ENCODE assay signal across 20 cellular contexts in genomic region chr2:46386763-46387162, GRCh38.
DNase-seq lines count a peak whose midpoint lies in the region; ATAC-seq, FAIRE-seq and TF ChIP-seq lines count a peak whose summit lies in the region.
"Had no signal": no experiment of that assay in that cellular context is flagged by ENCODE, and none has a peak within 500 bp of the region (broad histone marks: within the 10 kb centered on the region; RNA-seq: fewer than 3 reads in every experiment).

No MANE protein-coding gene starts in this region.

- H3K4me2 ChIP-seq in PC-3 (ENCODE audit: low read length) (peak overlapping the region; percentile 49), keratinocyte (ENCODE audit: control insufficient read depth, extremely low read depth, insufficient read depth, low read depth, low read length) (peak overlapping the region; percentile 17)

- peaks cover 21% of the 10 kb centered on the region for H3K4me1 ChIP-seq in PC-3 (ENCODE audit: insufficient read depth, low read length)
- H3K4me1 ChIP-seq in keratinocyte (ENCODE audit: control insufficient read depth, extremely low read depth, insufficient read depth, low read length), result peaks cover 20% of the 10 kb centered on the region

- no peak overlapping the region for H3K4me3 Mint-ChIP-seq in activated CD4-positive, alpha-beta T cell treated with anti-CD3 and anti-CD28 coated beads, Interleukin-2, amount 10 ng/mL, durations not matched to agents 7 days and 5 days
- H3K4me3 Mint-ChIP-seq: CD4-positive, alpha-beta T cell had no signal

- H3F3A ChIP-seq in PC-3 (ENCODE audit: low read length, unreplicated experiment), result no peaks in the 10 kb centered on the region

- H3K9me1 ChIP-seq in keratinocyte (ENCODE audit: control insufficient read depth, extremely low read depth, insufficient read depth, low read length), result no peaks in the 10 kb centered on the region

- intact Hi-C loops in PC-3 (cut with micrococcal nuclease), result no loop called here

- TF ChIP-seq CTCF in PC-3 (conservative IDR thresholded peaks at IDR 0.05; ENCODE audit: low read depth, low read length), result no peak
- no peak for TF ChIP-seq CTCF in keratinocyte (optimal IDR thresholded peaks at IDR 0.05 in 1 of 3, IDR thresholded peaks at IDR 0.05 in 1 of 3, conservative IDR thresholded peaks at IDR 0.05 in 1 of 3; ENCODE audit: extremely low read depth in 1 of 3, insufficient read depth in 2 of 3, low read length in 3 of 3)

- ATAC-seq in PC-3 (no peak), HG02571 (IDR thresholded peaks at IDR 0.05; ENCODE audit: unreplicated experiment) (no peak)
- ATAC-seq: GM12878, K562 had no signal

- H3K9ac ChIP-seq in PC-3 (ENCODE audit: low read length), result peak overlapping the region; percentile 39
- H3K9ac ChIP-seq in keratinocyte (ENCODE audit: control insufficient read depth, extremely low read depth, insufficient read depth, low read length), result no peak overlapping the region

- CTCF ChIA-PET in activated CD4-positive, alpha-beta T cell treated with anti-CD3 and anti-CD28 coated beads, Interleukin-2, amount 10 ng/mL, durations not matched to agents 7 days and 5 days (lab: Charles Lee), result interaction anchor here (0.9 kb wide), 1 partner anchor 53 kb away, joined by 3 read pairs; no protein-coding TSS in a partner anchor
- CTCF ChIA-PET in PC-3 (lab: Charles Lee), result interaction anchor here (0.6 kb wide), 2 partner anchors 23 to 121 kb away, joined by 3 read pairs; no protein-coding TSS in a partner anchor

- no peak overlapping the region for H3K4me3 ChIP-seq in PC-3 (ENCODE audit: low read length)
- H3K4me3 ChIP-seq in keratinocyte (ENCODE audit: control insufficient read depth in 2 of 3, extremely low read depth in 1 of 3, insufficient read depth in 2 of 3, low read depth in 1 of 3, low read length in 3 of 3), result no peak overlapping the region
- H3K4me3 ChIP-seq: GM12878, K562 had no signal

- no peaks in the 10 kb centered on the region for H3K27me3 Mint-ChIP-seq in activated CD4-positive, alpha-beta T cell treated with anti-CD3 and anti-CD28 coated beads, Interleukin-2, amount 10 ng/mL, durations not matched to agents 7 days and 5 days

- H3K9me3 Mint-ChIP-seq in activated CD4-positive, alpha-beta T cell treated with anti-CD3 and anti-CD28 coated beads, Interleukin-2, amount 10 ng/mL, durations not matched to agents 7 days and 5 days, result no peaks in the 10 kb centered on the region
- H3K9me3 Mint-ChIP-seq: CD4-positive, alpha-beta T cell had no signal

- BruUV-seq in PC-3 (replicated peaks; lab: Mats Ljungman, UMichigan), result no TSS peak

- peaks cover 9% of the 10 kb centered on the region for H3K4me1 Mint-ChIP-seq in activated CD4-positive, alpha-beta T cell treated with anti-CD3 and anti-CD28 coated beads, Interleukin-2, amount 10 ng/mL, durations not matched to agents 7 days and 5 days

- no peaks in the 10 kb centered on the region for H3K36me3 Mint-ChIP-seq in activated CD4-positive, alpha-beta T cell treated with anti-CD3 and anti-CD28 coated beads, Interleukin-2, amount 10 ng/mL, durations not matched to agents 7 days and 5 days (ENCODE audit: low read depth)

- POLR2A ChIA-PET in activated CD4-positive, alpha-beta T cell treated with anti-CD3 and anti-CD28 coated beads, Interleukin-2, amount 10 ng/mL, durations not matched to agents 7 days and 5 days (lab: Charles Lee), result no interaction called here
- POLR2A ChIA-PET in PC-3 (lab: Charles Lee; ENCODE audit: unreplicated experiment), result no interaction called here

- dilution Hi-C loops in keratinocyte (cut with MboI; ENCODE audit: extremely low pct_ligation_motif_present, low sequenced_read_pairs), result no loop called here

- H3K36me3 ChIP-seq in PC-3 (ENCODE audit: low read depth, low read length) (peaks cover 3% of the 10 kb centered on the region; the same call in 1 of the 2 replicates), keratinocyte (ENCODE audit: control insufficient read depth in 2 of 2, extremely low read depth in 1 of 2, insufficient read depth in 2 of 2, low read length in 2 of 2) (peaks cover 21 to 27% of the 10 kb centered on the region in 2 experiments)

- no peaks in the 10 kb centered on the region for H3K27me3 ChIP-seq in PC-3 (ENCODE audit: low read length)
- H3K27me3 ChIP-seq in keratinocyte (ENCODE audit: control insufficient read depth, extremely low read depth, insufficient read depth, low read length), result no peaks in the 10 kb centered on the region

- H3K9me3 ChIP-seq in PC-3 (ENCODE audit: low read length), result no peaks in the 10 kb centered on the region
- H3K9me3 ChIP-seq in keratinocyte (ENCODE audit: control insufficient read depth, low read depth, low read length), result no peaks in the 10 kb centered on the region

- no peaks in the 10 kb centered on the region for H3K9me2 ChIP-seq in PC-3 (replicated peaks; ENCODE audit: low read length)

- no peak for DNase-seq in activated CD4-positive, alpha-beta T cell treated with anti-CD3 and anti-CD28 coated beads, Interleukin-2, amount 10 ng/mL, durations not matched to agents 7 days and 5 days
- no peak for DNase-seq in activated CD4-positive, alpha-beta T cell treated with anti-CD3 and anti-CD28 coated beads for 48 hours
- DNase-seq in PC-3 (no peak), keratinocyte (ENCODE audit: low read depth, low spot score) (no peak), GDM1 (lab: John Stamatoyannopoulos, UW) (no peak), urothelium cell line (ENCODE audit: low spot score) (no peak)
- DNase-seq: 8988T; Calu3; CD4-positive, alpha-beta T cell; GOT3; NCI-H1092 treated with DMSO at 0.1 percent for 48 hours; NCI-H1694; NCI-H345; NCI-H69; NK-92 treated with Interleukin-12 subunit alpha and Interleukin-12 subunit beta, amount 100 ng/mL, for 24 hours had no signal

- H2AFZ ChIP-seq in PC-3 (ENCODE audit: low read length) (no peak overlapping the region), keratinocyte (ENCODE audit: control insufficient read depth, low read length) (no peak overlapping the region)

- FAIRE-seq in keratinocyte (lab: Jason Lieb, UNC) (no peak), urothelium cell line (lab: Jason Lieb, UNC) (no peak)
- FAIRE-seq: GM12878, GM19239 had no signal

- H3K27ac ChIP-seq in PC-3 (ENCODE audit: low read length) (peak overlapping the region; percentile 96), keratinocyte (ENCODE audit: control insufficient read depth, insufficient read depth, low read length) (peak overlapping the region; percentile 57), temporal lobe (ENCODE audit: low read depth, low read length) (peak overlapping the region; percentile 89)

- H4K20me1 ChIP-seq in PC-3 (ENCODE audit: low read length), result no peaks in the 10 kb centered on the region
- H4K20me1 ChIP-seq in keratinocyte (ENCODE audit: control insufficient read depth, extremely low read depth, insufficient read depth, low read length), result no peaks in the 10 kb centered on the region

- peak overlapping the region; percentile 52 for H3K27ac Mint-ChIP-seq in activated CD4-positive, alpha-beta T cell treated with anti-CD3 and anti-CD28 coated beads, Interleukin-2, amount 10 ng/mL, durations not matched to agents 7 days and 5 days
- H3K27ac Mint-ChIP-seq: CD4-positive, alpha-beta T cell had no signal

- H3K79me2 ChIP-seq in PC-3 (ENCODE audit: low read length) (no peaks in the 10 kb centered on the region), keratinocyte (ENCODE audit: control insufficient read depth, insufficient read depth, low read length) (no peaks in the 10 kb centered on the region)
